In genomic region chr4:108540536-108540935, GRCh38 we compare ENCODE assay signal across 13 cellular contexts.
DNase-seq lines count a peak whose midpoint lies in the region; ATAC-seq lines count a peak whose summit lies in the region.
"Had no signal": no experiment of that assay in that cellular context is flagged by ENCODE, and none has a peak within 500 bp of the region (broad histone marks: within the 10 kb centered on the region; RNA-seq: fewer than 3 reads in every experiment).

No MANE protein-coding gene starts in this region.

- DNase-seq in ELR (ENCODE audit: low read depth) (peak; percentile 19), M059J (ENCODE audit: low read depth) (peak; percentile 44), foreskin melanocyte (peak; percentile 68), midbrain (lab: John Stamatoyannopoulos, UW) (no peak), NCI-H1694 treated with DMSO at 0.1 percent for 48 hours (lab: John Stamatoyannopoulos, UW) (no peak), epidermal melanocyte (ENCODE audit: insufficient read length, low spot score) (no peak), amygdala (lab: John Stamatoyannopoulos, UW) (no peak)
- DNase-seq: dorsolateral prefrontal cortex; GDM1; NCI-H187; NCI-H82; stimulated activated CD4-positive, alpha-beta T cell treated with anti-CD3 and anti-CD28 coated beads, Interleukin-4, amount 100 ng/mL, for 4 hours had no signal

- peak; percentile 66 for ATAC-seq in GM21528 (IDR thresholded peaks at IDR 0.05; ENCODE audit: low FRiP score, unreplicated experiment)

Comparison
In these comparisons a context has a peak if more than half of its experiments do, and no peak if none do; other contexts are left out.
1. DNase-seq: peak in ELR (single experiment), M059J (single experiment) and foreskin melanocyte (single experiment); none in midbrain (single experiment), NCI-H1694 treated with DMSO at 0.1 percent for 48 hours (single experiment), epidermal melanocyte (single experiment) and amygdala (0 of 56).